Comparison of ENCODE assay signal across 7 cellular contexts in the genomic region with DNA sequence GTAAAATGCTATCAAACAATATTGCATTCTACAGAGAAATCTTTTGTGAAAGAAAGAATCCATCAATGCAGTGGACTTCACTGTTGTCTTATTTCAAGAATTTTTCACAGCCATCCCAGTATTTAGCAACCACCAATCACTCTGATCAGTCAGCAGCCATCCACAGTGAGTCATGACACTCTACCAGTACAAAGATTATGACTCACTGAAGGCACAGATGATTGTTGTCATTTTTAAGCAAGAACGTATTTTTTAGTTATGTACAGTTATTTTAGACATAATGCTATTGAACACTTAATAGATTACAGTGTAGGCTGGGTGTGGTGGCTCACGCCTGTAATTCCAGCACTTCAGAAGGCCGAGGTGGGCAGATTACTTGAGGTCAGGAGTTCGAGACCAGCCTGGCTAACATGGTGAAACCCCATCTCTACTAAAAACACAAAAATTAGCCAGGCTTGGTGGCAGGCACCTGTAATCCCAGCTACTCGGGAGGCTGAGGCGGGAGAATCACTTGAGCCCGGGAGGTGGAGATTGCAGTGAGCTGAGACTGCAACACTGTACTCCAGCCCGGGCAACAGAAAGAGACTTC. TPM values are rescaled to one million over a fixed set of nuclear protein-coding genes. Genes with fewer than 3 reads are reported as not detected.
A peak's percentile ranks its signal among the peaks of the same experiment; 100 is the strongest.
DNase-seq lines count a peak whose midpoint lies in the region; ATAC-seq, FAIRE-seq and TF ChIP-seq lines count a peak whose summit lies in the region.
"Not testable (repeated sequence)": the region's sequence is repeated elsewhere in the genome, so short reads cannot be mapped to it uniquely, and the experiment has no call there.

No MANE protein-coding gene starts in this region.

- in situ Hi-C loops in mammary epithelial cell (cut with MboI; ENCODE audit: low sequenced_read_pairs in 2 of 2) = not testable (repeated sequence)

- not testable (repeated sequence) for H3K4me3 Mint-ChIP-seq in activated CD8-positive, alpha-beta memory T cell treated with anti-CD3 and anti-CD28 coated beads, Interleukin-2, amount 10 ng/mL, durations not matched to agents 7 days and 5 days

- H3K4me1 Mint-ChIP-seq in activated CD8-positive, alpha-beta memory T cell treated with anti-CD3 and anti-CD28 coated beads, Interleukin-2, amount 10 ng/mL, durations not matched to agents 7 days and 5 days = not testable (repeated sequence)

- dilution Hi-C loops in mammary epithelial cell (cut with HindIII; ENCODE audit: low sequenced_read_pairs) = not testable (repeated sequence)

- peak; percentile 36 for ATAC-seq in activated CD8-positive, alpha-beta memory T cell treated with anti-CD3 and anti-CD28 coated beads, Interleukin-2, amount 10 ng/mL, durations not matched to agents 7 days and 5 days

- H3K36me3 ChIP-seq in mammary epithelial cell (ENCODE audit: insufficient read depth, low read length) = not testable (repeated sequence)

- CTCF ChIA-PET in activated CD8-positive, alpha-beta memory T cell treated with anti-CD3 and anti-CD28 coated beads, Interleukin-2, amount 10 ng/mL, durations not matched to agents 7 days and 5 days (lab: Charles Lee); mammary epithelial cell (lab: Charles Lee; ENCODE audit: low non-redundant PET): not testable (repeated sequence)

- H4K20me1 ChIP-seq in mammary epithelial cell (ENCODE audit: insufficient read depth, low read length) = not testable (repeated sequence)

- H3K27me3 Mint-ChIP-seq in activated CD8-positive, alpha-beta memory T cell treated with anti-CD3 and anti-CD28 coated beads, Interleukin-2, amount 10 ng/mL, durations not matched to agents 7 days and 5 days = not testable (repeated sequence)

- TF ChIP-seq CTCF in mammary epithelial cell (conservative IDR thresholded peaks at IDR 0.05 in 1 of 2, IDR thresholded peaks at IDR 0.05 in 1 of 2; ENCODE audit: extremely low read depth in 1 of 2, insufficient read depth in 1 of 2, low read depth in 1 of 2, low read length in 2 of 2) = not testable (repeated sequence)

- 48% methylated on average over 6 of the region's 8 CpGs for WGBS in mammary epithelial cell (ENCODE audit: low coverage, missing lambda C conversion rate)

- H3K9ac ChIP-seq in mammary epithelial cell (ENCODE audit: insufficient read depth, low read length) = not testable (repeated sequence)

- not testable (repeated sequence) for H3K79me2 ChIP-seq in mammary epithelial cell (ENCODE audit: insufficient read depth, low read length)

- DNase-seq in COLO829 (ENCODE audit: low spot score) = peak; percentile 19
- DNase-seq in HTR-8/SVneo (ENCODE audit: insufficient read length, low spot score) = peak; percentile 75
- DNase-seq in RKO (ENCODE audit: low spot score) = peak; percentile 86
- not testable (repeated sequence) for DNase-seq in activated CD8-positive, alpha-beta memory T cell treated with anti-CD3 and anti-CD28 coated beads, Interleukin-2, amount 10 ng/mL, durations not matched to agents 7 days and 5 days
- peak; percentile 77 for DNase-seq in mammary epithelial cell
- DNase-seq in fibroblast of the conjunctiva (ENCODE audit: low read depth) = peak; percentile 74
- peak; percentile 80 for DNase-seq in non-pigmented ciliary epithelial cell (ENCODE audit: low read depth)

- H3K4me1 ChIP-seq in mammary epithelial cell (ENCODE audit: insufficient read depth, low read length) = not testable (repeated sequence)

- H3K27ac Mint-ChIP-seq in activated CD8-positive, alpha-beta memory T cell treated with anti-CD3 and anti-CD28 coated beads, Interleukin-2, amount 10 ng/mL, durations not matched to agents 7 days and 5 days = not testable (repeated sequence)

- H3K9me3 ChIP-seq in mammary epithelial cell (replicated peaks; ENCODE audit: insufficient read depth, low read length) = not testable (repeated sequence)

- not testable (repeated sequence) for H3K4me2 ChIP-seq in mammary epithelial cell (ENCODE audit: insufficient read depth, low read depth, low read length)

- not testable (repeated sequence) for H3K27me3 ChIP-seq in mammary epithelial cell (ENCODE audit: insufficient read depth, low read length)

- BruUV-seq in mammary epithelial cell (replicated peaks; lab: Mats Ljungman, UMichigan) = not testable (repeated sequence)

- FAIRE-seq in HTR-8/SVneo (lab: Jason Lieb, UNC) = peak; percentile 79

- H3K36me3 Mint-ChIP-seq in activated CD8-positive, alpha-beta memory T cell treated with anti-CD3 and anti-CD28 coated beads, Interleukin-2, amount 10 ng/mL, durations not matched to agents 7 days and 5 days = not testable (repeated sequence)

- not testable (repeated sequence) for H3K27ac ChIP-seq in mammary epithelial cell (ENCODE audit: insufficient read depth, low read depth, low read length)

- not testable (repeated sequence) for H2AFZ ChIP-seq in mammary epithelial cell (ENCODE audit: low read depth, low read length)

- H3K4me3 ChIP-seq in mammary epithelial cell (replicated peaks in 1 of 3; ENCODE audit: insufficient read depth in 1 of 3, low read depth in 2 of 3, low read length in 3 of 3) = not testable (repeated sequence)

- not testable (repeated sequence) for H3K9me3 Mint-ChIP-seq in activated CD8-positive, alpha-beta memory T cell treated with anti-CD3 and anti-CD28 coated beads, Interleukin-2, amount 10 ng/mL, durations not matched to agents 7 days and 5 days (ENCODE audit: low read depth)

- intact Hi-C loops in mammary epithelial cell (cut with micrococcal nuclease) = not testable (repeated sequence)

RNA-seq across cellular contexts. Expression of a gene that starts 46.6 kb away (rescaled TPM):
- total RNA-seq in activated CD8-positive, alpha-beta memory T cell treated with anti-CD3 and anti-CD28 coated beads, Interleukin-2, amount 10 ng/mL, durations not matched to agents 7 days and 5 days = 10 to 100 TPM; 40.8 to 40.9 TPM
- total RNA-seq in mammary epithelial cell = 100 to 1,000 TPM in 1 of 2 donors, 10 to 100 TPM in 1; 65.8 to 102 TPM
- polyA plus RNA-seq in mammary epithelial cell = 18.1 TPM
- 46.1 TPM for polyA minus RNA-seq in mammary epithelial cell
